18 cellular contexts compared by ENCODE assay signal in genomic region chr10:43845121-43845520, GRCh38.
A peak's percentile ranks its signal among the peaks of the same experiment; 100 is the strongest.
DNase-seq lines count a peak whose midpoint lies in the region; ATAC-seq and TF ChIP-seq lines count a peak whose summit lies in the region.
"Had no signal": no experiment of that assay in that cellular context is flagged by ENCODE, and none has a peak within 500 bp of the region (broad histone marks: within the 10 kb centered on the region; RNA-seq: fewer than 3 reads in every experiment).

No MANE protein-coding gene starts in this region.

- H3K9ac ChIP-seq in skeletal muscle satellite cell (ENCODE audit: low read depth, low read length) = no peak overlapping the region

- no peak overlapping the region for H3K4me3 ChIP-seq in left ventricle myocardium inferior
- peak overlapping the region; percentile 41 for H3K4me3 ChIP-seq in skeletal muscle satellite cell (ENCODE audit: low read length)
- H3K4me3 ChIP-seq: prostate gland, SK-N-MC had no signal

- H3K36me3 ChIP-seq in left ventricle myocardium inferior (no peaks in the 10 kb centered on the region), skeletal muscle satellite cell (ENCODE audit: insufficient read depth, low read length) (no peaks in the 10 kb centered on the region)
- H3K36me3 ChIP-seq: prostate gland had no signal

- peaks cover 34% of the 10 kb centered on the region for H3K4me1 Mint-ChIP-seq in activated naive CD4-positive, alpha-beta T cell treated with anti-CD3 and anti-CD28 coated beads, Interleukin-2, amount 50 U/mL, for 24 hours

- POLR2A ChIA-PET in RWPE1 (lab: Yijun Ruan, JAX; ENCODE audit: low non-redundant PET) = no interaction called here

- H3K27me3 ChIP-seq in left ventricle myocardium inferior (ENCODE audit: low read depth) (no peaks in the 10 kb centered on the region), skeletal muscle satellite cell (ENCODE audit: control insufficient read depth, insufficient read depth, low read length) (no peaks in the 10 kb centered on the region)

- H3K9me3 Mint-ChIP-seq in activated naive CD4-positive, alpha-beta T cell treated with anti-CD3 and anti-CD28 coated beads, Interleukin-2, amount 50 U/mL, for 24 hours = no peaks in the 10 kb centered on the region
- H3K9me3 Mint-ChIP-seq: activated T-helper 1 cell treated with anti-CD3 and anti-CD28 coated beads, Interleukin-12 subunit alpha, Interleukin-12 subunit beta, Interleukin-2, Interleukin-4 antibody, amounts not matched to agents 30 ng/mL and 10 ng/mL and 1 ng/mL, durations not matched to agents 14 hours and 24 hours and 36 hours had no signal

- no peak for TF ChIP-seq CTCF in left ventricle myocardium inferior (IDR thresholded peaks at IDR 0.05; ENCODE audit: borderline replicate concordance)
- no peak for TF ChIP-seq CTCF in RWPE1 (conservative IDR thresholded peaks at IDR 0.05; ENCODE audit: low read depth)

- H3K4me1 ChIP-seq in left ventricle myocardium inferior = peaks cover 29% of the 10 kb centered on the region
- peaks cover 49% of the 10 kb centered on the region for H3K4me1 ChIP-seq in skeletal muscle satellite cell (ENCODE audit: control insufficient read depth, insufficient read depth, low read length)
- H3K4me1 ChIP-seq: prostate gland had no signal

- H3K27ac ChIP-seq in left ventricle myocardium inferior (replicated peaks) (peak overlapping the region; percentile 89), RWPE1 (no peak overlapping the region)
- H3K27ac ChIP-seq: prostate gland had no signal

- no peak for DNase-seq in activated naive CD4-positive, alpha-beta T cell (lab: John Stamatoyannopoulos, UW)
- DNase-seq in M059J (ENCODE audit: low read depth) (peak; percentile 91), left ventricle myocardium inferior (no peak), dermis blood vessel endothelial cell (no peak), RWPE1 (ENCODE audit: low spot score) (no peak)
- DNase-seq: amygdala; foreskin melanocyte; naive B cell; NCI-H146; NCI-H82; PC-3; stimulated activated naive CD4-positive, alpha-beta T cell had no signal

- peak overlapping the region; percentile 72 for H3K4me2 ChIP-seq in skeletal muscle satellite cell (ENCODE audit: low read length)

- H3K36me3 Mint-ChIP-seq in activated naive CD4-positive, alpha-beta T cell treated with anti-CD3 and anti-CD28 coated beads, Interleukin-2, amount 50 U/mL, for 24 hours = no peaks in the 10 kb centered on the region
- H3K36me3 Mint-ChIP-seq: naive B cell had no signal

- H3K27ac Mint-ChIP-seq in activated naive CD4-positive, alpha-beta T cell treated with anti-CD3 and anti-CD28 coated beads, Interleukin-2, amount 50 U/mL, for 24 hours = peak overlapping the region; percentile 87
- H3K27ac Mint-ChIP-seq: activated T-helper 1 cell treated with anti-CD3 and anti-CD28 coated beads, Interleukin-12 subunit alpha, Interleukin-12 subunit beta, Interleukin-2, Interleukin-4 antibody, amounts not matched to agents 30 ng/mL and 10 ng/mL and 1 ng/mL, durations not matched to agents 14 hours and 24 hours and 36 hours; naive B cell had no signal

- intact Hi-C loops in left ventricle myocardium inferior (cut with micrococcal nuclease) = no loop called here

- peak overlapping the region; percentile 24 for H3K4me3 Mint-ChIP-seq in activated naive CD4-positive, alpha-beta T cell treated with anti-CD3 and anti-CD28 coated beads, Interleukin-2, amount 50 U/mL, for 24 hours
- H3K4me3 Mint-ChIP-seq: activated T-helper 1 cell treated with anti-CD3 and anti-CD28 coated beads, Interleukin-12 subunit alpha, Interleukin-12 subunit beta, Interleukin-2, Interleukin-4 antibody, amounts not matched to agents 30 ng/mL and 10 ng/mL and 1 ng/mL, durations not matched to agents 14 hours and 24 hours and 36 hours; naive B cell had no signal

- H3K27me3 Mint-ChIP-seq in activated naive CD4-positive, alpha-beta T cell treated with anti-CD3 and anti-CD28 coated beads, Interleukin-2, amount 50 U/mL, for 24 hours = no peaks in the 10 kb centered on the region

- H3K9me3 ChIP-seq in left ventricle myocardium inferior (replicated peaks) (no peaks in the 10 kb centered on the region), skeletal muscle satellite cell (replicated peaks; ENCODE audit: low read length) (no peaks in the 10 kb centered on the region)
- H3K9me3 ChIP-seq: prostate gland had no signal

- CTCF ChIA-PET in RWPE1 (lab: Yijun Ruan, JAX) = no interaction called here

- ATAC-seq in SK-N-SH treated with all-trans-retinoic acid at 6 μM for 48 hours = no peak
- ATAC-seq: PC-3 had no signal

TF ChIP-seq in SK-N-SH treated with all-trans-retinoic acid at 6 μM for 48 hours, 23 proteins besides CTCF, POLR2A, EP300 and RAD21:
- TF ChIP-seq GLIS3 (CRISPR knock-in tag; IDR thresholded peaks at IDR 0.05) = no peak
- no peak for TF ChIP-seq TCF4 (CRISPR knock-in tag; IDR thresholded peaks at IDR 0.05; ENCODE audit: borderline replicate concordance)
- TF ChIP-seq ZNF70 (CRISPR knock-in tag; IDR thresholded peaks at IDR 0.05) = no peak
- TF ChIP-seq BACH2 (CRISPR knock-in tag; IDR thresholded peaks at IDR 0.05; ENCODE audit: borderline replicate concordance) = no peak
- TF ChIP-seq ZNF8 (CRISPR knock-in tag; IDR thresholded peaks at IDR 0.05) = no peak
- no peak for TF ChIP-seq TOX (CRISPR knock-in tag; IDR thresholded peaks at IDR 0.05; ENCODE audit: borderline replicate concordance)
- no peak for TF ChIP-seq ARNTL (CRISPR knock-in tag; IDR thresholded peaks at IDR 0.05; ENCODE audit: borderline replicate concordance, low read depth)
- TF ChIP-seq ISL1 (CRISPR knock-in tag; IDR thresholded peaks at IDR 0.05) = no peak
- no peak for TF ChIP-seq PATZ1 (CRISPR knock-in tag; IDR thresholded peaks at IDR 0.05; ENCODE audit: borderline replicate concordance)
